Comparison of ENCODE assay signal across 8 cellular contexts in the genomic region with DNA sequence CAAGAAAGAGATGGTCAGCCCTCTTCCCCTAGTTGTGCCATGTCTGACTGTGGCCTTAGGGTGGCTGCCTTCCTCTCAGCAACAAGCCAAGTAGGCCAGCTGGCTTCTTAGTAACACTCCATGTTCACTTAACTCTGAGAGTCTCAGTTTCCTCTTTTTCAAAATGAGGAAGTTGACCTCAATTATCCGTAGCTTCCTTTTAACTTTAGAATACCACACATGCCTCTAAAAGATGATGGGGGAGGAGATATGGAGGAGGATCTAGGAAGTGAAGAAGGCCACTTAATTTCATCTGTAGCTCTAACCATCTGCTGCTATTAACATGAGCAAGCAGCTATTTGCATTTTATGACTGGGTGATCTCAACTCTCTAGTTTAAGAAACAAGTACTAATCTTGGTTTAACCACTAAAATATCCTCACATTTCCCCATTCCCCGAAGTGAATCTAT. TPM values are rescaled to one million over a fixed set of nuclear protein-coding genes. Genes with fewer than 3 reads are reported as not detected.
DNase-seq lines count a peak whose midpoint lies in the region; ATAC-seq, FAIRE-seq and TF ChIP-seq lines count a peak whose summit lies in the region.

No MANE protein-coding gene starts in this region.

- H3K4me3 ChIP-seq in GM12864 (ENCODE audit: low read depth, low read length) = no peak overlapping the region

- no peak overlapping the region for H3K4me3 Mint-ChIP-seq in activated T-cell treated with anti-CD3 and anti-CD28 coated beads, Interleukin-2, amount 50 U/mL, for 72 hours

- H3K27me3 Mint-ChIP-seq in activated T-cell treated with anti-CD3 and anti-CD28 coated beads, Interleukin-2, amount 50 U/mL, for 72 hours (ENCODE audit: low read depth) = no peaks in the 10 kb centered on the region

- intact Hi-C loops in left ventricle myocardium superior (cut with micrococcal nuclease) = loop anchor here (5.0 kb wide), 2 partner anchors 71 to 171 kb away; partner anchors contain the start of gene CCDC80

- no peaks in the 10 kb centered on the region for H3K4me1 Mint-ChIP-seq in activated T-cell treated with anti-CD3 and anti-CD28 coated beads, Interleukin-2, amount 50 U/mL, for 72 hours (ENCODE audit: low read depth)

- no peaks in the 10 kb centered on the region for H3K36me3 Mint-ChIP-seq in activated T-cell treated with anti-CD3 and anti-CD28 coated beads, Interleukin-2, amount 50 U/mL, for 72 hours (ENCODE audit: insufficient read depth in 2 of 2)

- H3K27ac Mint-ChIP-seq in activated T-cell treated with anti-CD3 and anti-CD28 coated beads, Interleukin-2, amount 50 U/mL, for 72 hours = no peak overlapping the region

- peak; percentile 65 for DNase-seq in GM12864 (ENCODE audit: low read depth)
- DNase-seq in NCI-H524 (lab: John Stamatoyannopoulos, UW) = peak; percentile 23 to 76
- no peak for DNase-seq in left ventricle myocardium superior
- DNase-seq in RCC 7860 (ENCODE audit: low spot score) = no peak
- DNase-seq in DMS114 treated with DMSO at 0.1 percent for 48 hours (lab: John Stamatoyannopoulos, UW; ENCODE audit: unreplicated experiment) = no peak
- DNase-seq in activated T-cell treated with anti-CD3 and anti-CD28 coated beads, Interleukin-2, amount 50 U/mL, for 72 hours = no peak
- no peak for DNase-seq in activated CD4-positive, alpha-beta T cell treated with anti-CD3 and anti-CD28 coated beads, Interleukin-2, amount 50 U/mL, for 1 hour

- peak; percentile 22 for TF ChIP-seq CTCF in GM12864 (IDR thresholded peaks at IDR 0.05; ENCODE audit: low read depth, low read length, missing control alignments)

- H3K9me3 Mint-ChIP-seq in activated T-cell treated with anti-CD3 and anti-CD28 coated beads, Interleukin-2, amount 50 U/mL, for 72 hours = peaks cover 0 to 1% of the 10 kb centered on the region in 2 donors

- FAIRE-seq in RCC 7860 (lab: Jason Lieb, UNC) = no peak

- ATAC-seq in GM21737 (IDR thresholded peaks at IDR 0.05; ENCODE audit: unreplicated experiment) (peak; percentile 68), left ventricle myocardium superior (peak; percentile 18)
- no peak for ATAC-seq in activated T-cell treated with anti-CD3 and anti-CD28 coated beads, Interleukin-2, amount 50 U/mL, for 72 hours (replicated peaks in 1 of 2)

RNA-seq across cellular contexts. Expression of gene CD200R1L, which starts 32.9 kb away (rescaled TPM):
- total RNA-seq in left ventricle myocardium superior = not detected
- total RNA-seq in activated T-cell treated with anti-CD3 and anti-CD28 coated beads, Interleukin-2, amount 50 U/mL, for 72 hours = not detected

Comparison
In these comparisons a context has a peak if more than half of its experiments do, and no peak if none do; other contexts are left out.
1. DNase-seq: peak in GM12864 (single experiment) and NCI-H524 (2 of 2); none in left ventricle myocardium superior (single experiment), RCC 7860 (single experiment), DMS114 treated with DMSO at 0.1 percent for 48 hours (single experiment), activated T-cell treated with anti-CD3 and anti-CD28 coated beads, Interleukin-2, amount 50 U/mL, for 72 hours (0 of 2) and activated CD4-positive, alpha-beta T cell treated with anti-CD3 and anti-CD28 coated beads, Interleukin-2, amount 50 U/mL, for 1 hour (single experiment).
2. ATAC-seq: peak in GM21737 (single experiment) and left ventricle myocardium superior (single experiment); none in activated T-cell treated with anti-CD3 and anti-CD28 coated beads, Interleukin-2, amount 50 U/mL, for 72 hours (0 of 2).